ENCODE assay signal across 15 cellular contexts in the genomic region with DNA sequence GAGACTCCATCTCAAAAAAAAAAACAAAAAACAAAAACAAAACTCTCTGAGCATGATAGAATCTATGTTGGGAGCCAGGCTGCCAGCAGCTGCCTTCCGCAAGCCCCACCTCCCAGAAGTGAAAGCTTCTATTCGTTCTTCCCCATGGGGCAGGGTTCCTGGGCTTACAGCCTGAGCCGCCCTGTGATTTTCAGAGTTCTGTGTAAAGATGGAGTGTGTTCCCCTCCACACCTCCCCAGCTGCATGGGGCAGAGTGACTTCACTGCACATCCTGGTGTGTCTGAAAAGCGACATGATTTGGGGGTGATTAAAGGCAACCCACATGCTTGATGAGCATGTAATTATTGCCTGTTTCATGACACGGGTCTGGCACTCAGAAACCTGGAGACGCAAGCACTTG.
DNase-seq lines count a peak whose midpoint lies in the region; ATAC-seq and TF ChIP-seq lines count a peak whose summit lies in the region.
"Had no signal": no experiment of that assay in that cellular context is flagged by ENCODE, and none has a peak within 500 bp of the region (broad histone marks: within the 10 kb centered on the region; RNA-seq: fewer than 3 reads in every experiment).

No MANE protein-coding gene starts in this region.

- ATAC-seq in activated naive CD8-positive, alpha-beta T cell treated with anti-CD3 and anti-CD28 coated beads, Interleukin-2, amount 50 U/mL, for 24 hours = no peak
- ATAC-seq in GM21825 (IDR thresholded peaks at IDR 0.05; ENCODE audit: unreplicated experiment) = peak; percentile 42
- ATAC-seq in aorta (ENCODE audit: low FRiP score) = no peak
- ATAC-seq: heart right ventricle, left lobe of liver had no signal

- H3K4me1 Mint-ChIP-seq in activated naive CD8-positive, alpha-beta T cell treated with anti-CD3 and anti-CD28 coated beads for 36 hours = no peaks in the 10 kb centered on the region
- H3K4me1 Mint-ChIP-seq in activated naive CD8-positive, alpha-beta T cell treated with anti-CD3 and anti-CD28 coated beads, Interleukin-2, amount 50 U/mL, for 24 hours = peaks cover 3% of the 10 kb centered on the region
- H3K4me1 Mint-ChIP-seq in CD14-positive monocyte = no peaks in the 10 kb centered on the region
- H3K4me1 Mint-ChIP-seq: neural progenitor cell had no signal

- DNase-seq in activated naive CD8-positive, alpha-beta T cell treated with anti-CD3 and anti-CD28 coated beads for 36 hours = no peak
- no peak for DNase-seq in activated naive CD8-positive, alpha-beta T cell treated with anti-CD3 and anti-CD28 coated beads, Interleukin-2, amount 50 U/mL, for 24 hours
- DNase-seq in NAMALWA (ENCODE audit: low spot score) = peak; percentile 84
- DNase-seq in aorta = peak; percentile 8 to 20
- DNase-seq in ascending aorta (ENCODE audit: low spot score in 2 of 2) = no peak
- no peak for DNase-seq in thyroid gland
- DNase-seq in CD14-positive monocyte (ENCODE audit: low spot score) = no peak
- DNase-seq: 8988T, heart right ventricle, HFFc6, NCI-H345 had no signal

- WGBS in aorta, 2 donors = 39 to 43% methylated on average over 6 of the region's 6 CpGs
- 52 to 53% methylated on average over 6 of the region's 6 CpGs for WGBS in thyroid gland, 2 donors

- H3K4me3 ChIP-seq in aorta (ENCODE audit: low read length in 2 of 2) = no peak overlapping the region
- no peak overlapping the region for H3K4me3 ChIP-seq in ascending aorta
- H3K4me3 ChIP-seq in thyroid gland (replicated peaks in 1 of 3) = no peak overlapping the region
- H3K4me3 ChIP-seq: heart right ventricle, neural progenitor cell, thoracic aorta had no signal

- no peaks in the 10 kb centered on the region for H3K27me3 ChIP-seq in aorta (ENCODE audit: control insufficient read depth in 1 of 2, insufficient read depth in 2 of 2, low read length in 1 of 2)
- no peaks in the 10 kb centered on the region for H3K27me3 ChIP-seq in ascending aorta
- H3K27me3 ChIP-seq in thyroid gland = no peaks in the 10 kb centered on the region
- H3K27me3 ChIP-seq: neural progenitor cell had no signal

- H3K36me3 Mint-ChIP-seq in activated naive CD8-positive, alpha-beta T cell treated with anti-CD3 and anti-CD28 coated beads for 36 hours = no peaks in the 10 kb centered on the region
- no peaks in the 10 kb centered on the region for H3K36me3 Mint-ChIP-seq in activated naive CD8-positive, alpha-beta T cell treated with anti-CD3 and anti-CD28 coated beads, Interleukin-2, amount 50 U/mL, for 24 hours (ENCODE audit: low read depth)
- no peaks in the 10 kb centered on the region for H3K36me3 Mint-ChIP-seq in CD14-positive monocyte
- H3K36me3 Mint-ChIP-seq: neural progenitor cell had no signal

- peaks cover 4% of the 10 kb centered on the region for H3K9me3 ChIP-seq in aorta (ENCODE audit: control insufficient read depth, low read length)
- H3K9me3 ChIP-seq in ascending aorta = no peaks in the 10 kb centered on the region
- no peaks in the 10 kb centered on the region for H3K9me3 ChIP-seq in thyroid gland
- H3K9me3 ChIP-seq: thoracic aorta had no signal

- H3K4me1 ChIP-seq in aorta (ENCODE audit: control insufficient read depth in 1 of 2, insufficient read depth in 2 of 2, low read length in 2 of 2) = no peaks in the 10 kb centered on the region
- no peaks in the 10 kb centered on the region for H3K4me1 ChIP-seq in ascending aorta
- H3K4me1 ChIP-seq in thyroid gland = peaks cover 7 to 10% of the 10 kb centered on the region in 2 donors
- H3K4me1 ChIP-seq: heart right ventricle, neural progenitor cell had no signal

- H3K27ac Mint-ChIP-seq in activated naive CD8-positive, alpha-beta T cell treated with anti-CD3 and anti-CD28 coated beads for 36 hours = peak overlapping the region; percentile 42
- no peak overlapping the region for H3K27ac Mint-ChIP-seq in activated naive CD8-positive, alpha-beta T cell treated with anti-CD3 and anti-CD28 coated beads, Interleukin-2, amount 50 U/mL, for 24 hours
- H3K27ac Mint-ChIP-seq in CD14-positive monocyte = no peak overlapping the region
- H3K27ac Mint-ChIP-seq: HFFc6, neural progenitor cell had no signal

- H3K27me3 Mint-ChIP-seq in activated naive CD8-positive, alpha-beta T cell treated with anti-CD3 and anti-CD28 coated beads for 36 hours = peaks cover 27% of the 10 kb centered on the region
- peaks cover 13% of the 10 kb centered on the region for H3K27me3 Mint-ChIP-seq in activated naive CD8-positive, alpha-beta T cell treated with anti-CD3 and anti-CD28 coated beads, Interleukin-2, amount 50 U/mL, for 24 hours
- peaks cover 8 to 12% (median 9%) of the 10 kb centered on the region in 3 donors for H3K27me3 Mint-ChIP-seq in CD14-positive monocyte (ENCODE audit: low read depth in 3 of 3)

- H3K27ac ChIP-seq in aorta (ENCODE audit: low read depth in 1 of 2, low read length in 2 of 2) = no peak overlapping the region
- no peak overlapping the region for H3K27ac ChIP-seq in ascending aorta
- H3K27ac ChIP-seq in thyroid gland = no peak overlapping the region
- H3K27ac ChIP-seq: heart right ventricle, neural progenitor cell, thoracic aorta had no signal

- no peak for TF ChIP-seq POLR2A in thyroid gland (IDR thresholded peaks at IDR 0.05)

- peak overlapping the region; percentile 25 for H3K4me3 Mint-ChIP-seq in activated naive CD8-positive, alpha-beta T cell treated with anti-CD3 and anti-CD28 coated beads for 36 hours
- H3K4me3 Mint-ChIP-seq in activated naive CD8-positive, alpha-beta T cell treated with anti-CD3 and anti-CD28 coated beads, Interleukin-2, amount 50 U/mL, for 24 hours = no peak overlapping the region
- H3K4me3 Mint-ChIP-seq in CD14-positive monocyte = no peak overlapping the region
- H3K4me3 Mint-ChIP-seq: HFFc6 had no signal

- H3K36me3 ChIP-seq in aorta (ENCODE audit: control insufficient read depth in 1 of 2, insufficient read depth in 2 of 2, low read length in 1 of 2) (no peaks in the 10 kb centered on the region), ascending aorta (no peaks in the 10 kb centered on the region), thyroid gland (no peaks in the 10 kb centered on the region)
- H3K36me3 ChIP-seq: heart right ventricle, neural progenitor cell, thoracic aorta had no signal

- intact Hi-C loops in aorta (cut with DNase I) = no loop called here
- intact Hi-C loops in ascending aorta (cut with DNase I) = no loop called here
- intact Hi-C loops in thyroid gland (cut with DNase I) = no loop called here
- intact Hi-C loops in CD14-positive monocyte (cut with micrococcal nuclease) = no loop called here

- peaks cover 6% of the 10 kb centered on the region for H3K9me3 Mint-ChIP-seq in activated naive CD8-positive, alpha-beta T cell treated with anti-CD3 and anti-CD28 coated beads for 36 hours
- peaks cover 6% of the 10 kb centered on the region for H3K9me3 Mint-ChIP-seq in activated naive CD8-positive, alpha-beta T cell treated with anti-CD3 and anti-CD28 coated beads, Interleukin-2, amount 50 U/mL, for 24 hours
- peaks cover 0 to 3% (median 0%) of the 10 kb centered on the region in 7 donors for H3K9me3 Mint-ChIP-seq in CD14-positive monocyte
- H3K9me3 Mint-ChIP-seq: HFFc6 had no signal

- no peak for TF ChIP-seq CTCF in ascending aorta (IDR thresholded peaks at IDR 0.05)
- no peak for TF ChIP-seq CTCF in thyroid gland (IDR thresholded peaks at IDR 0.05)
- no peak for TF ChIP-seq CTCF in CD14-positive monocyte (IDR thresholded peaks at IDR 0.05)

Comparison
In these comparisons a context has a peak if more than half of its experiments do, and no peak if none do; other contexts are left out.
1. DNase-seq: peak in NAMALWA (single experiment) and aorta (2 of 2); none in activated naive CD8-positive, alpha-beta T cell treated with anti-CD3 and anti-CD28 coated beads for 36 hours (single experiment), activated naive CD8-positive, alpha-beta T cell treated with anti-CD3 and anti-CD28 coated beads, Interleukin-2, amount 50 U/mL, for 24 hours (single experiment), ascending aorta (0 of 2), thyroid gland (0 of 2) and CD14-positive monocyte (single experiment).